18 cellular contexts compared by ENCODE assay signal in genomic region chr12:32828552-32828951, GRCh38.
"Had no signal": no experiment of that assay in that cellular context is flagged by ENCODE, and none has a peak within 500 bp of the region (broad histone marks: within the 10 kb centered on the region; RNA-seq: fewer than 3 reads in every experiment).

No MANE protein-coding gene starts in this region.

- H3K4me1 ChIP-seq: gastroesophageal sphincter, upper lobe of left lung had no signal

- H3K4me3 Mint-ChIP-seq: activated CD4-positive, alpha-beta memory T cell treated with anti-CD3 and anti-CD28 coated beads, Interleukin-2, amount 10 ng/mL, durations not matched to agents 7 days and 5 days; activated naive CD4-positive, alpha-beta T cell treated with anti-CD3 and anti-CD28 coated beads for 36 hours; activated T-cell treated with anti-CD3 and anti-CD28 coated beads, Interleukin-2, amount 50 U/mL, for 4 hours; nephron; stimulated activated naive CD8-positive, alpha-beta T cell treated with anti-CD3 and anti-CD28 coated beads, Interleukin-15, Interleukin-2, amounts not matched to agents 100 ng/mL and 50 ng/mL, for 24 hours; T-helper 2 cell treated with Interferon-gamma antibody and Interleukin-4, amounts not matched to agents 5 μg/mL and 100 μg/mL, for 36 hours had no signal

- H3K9me3 Mint-ChIP-seq: activated CD4-positive, alpha-beta memory T cell treated with anti-CD3 and anti-CD28 coated beads, Interleukin-2, amount 10 ng/mL, durations not matched to agents 7 days and 5 days; activated naive CD4-positive, alpha-beta T cell treated with anti-CD3 and anti-CD28 coated beads for 36 hours; activated T-cell treated with anti-CD3 and anti-CD28 coated beads, Interleukin-2, amount 50 U/mL, for 4 hours; nephron; stimulated activated naive CD8-positive, alpha-beta T cell treated with anti-CD3 and anti-CD28 coated beads, Interleukin-15, Interleukin-2, amounts not matched to agents 100 ng/mL and 50 ng/mL, for 24 hours; T-helper 2 cell treated with Interferon-gamma antibody and Interleukin-4, amounts not matched to agents 5 μg/mL and 100 μg/mL, for 36 hours had no signal

- H3K36me3 ChIP-seq: brain microvascular endothelial cell, gastroesophageal sphincter, upper lobe of left lung had no signal

- H3K27ac ChIP-seq: brain microvascular endothelial cell, coronary artery, gastroesophageal sphincter, SK-N-MC, skin epidermis, upper lobe of left lung had no signal

- H3K4me1 Mint-ChIP-seq: activated CD4-positive, alpha-beta memory T cell treated with anti-CD3 and anti-CD28 coated beads, Interleukin-2, amount 10 ng/mL, durations not matched to agents 7 days and 5 days had no signal

- H3K27ac Mint-ChIP-seq: activated CD4-positive, alpha-beta memory T cell treated with anti-CD3 and anti-CD28 coated beads, Interleukin-2, amount 10 ng/mL, durations not matched to agents 7 days and 5 days; activated naive CD4-positive, alpha-beta T cell treated with anti-CD3 and anti-CD28 coated beads for 36 hours; nephron; stimulated activated naive CD8-positive, alpha-beta T cell treated with anti-CD3 and anti-CD28 coated beads, Interleukin-15, Interleukin-2, amounts not matched to agents 100 ng/mL and 50 ng/mL, for 24 hours; T-helper 2 cell treated with Interferon-gamma antibody and Interleukin-4, amounts not matched to agents 5 μg/mL and 100 μg/mL, for 36 hours had no signal

- H3K27me3 Mint-ChIP-seq: activated CD4-positive, alpha-beta memory T cell treated with anti-CD3 and anti-CD28 coated beads, Interleukin-2, amount 10 ng/mL, durations not matched to agents 7 days and 5 days; stimulated activated naive CD8-positive, alpha-beta T cell treated with anti-CD3 and anti-CD28 coated beads, Interleukin-15, Interleukin-2, amounts not matched to agents 100 ng/mL and 50 ng/mL, for 24 hours had no signal

- H3K9me3 ChIP-seq: gastroesophageal sphincter, upper lobe of left lung had no signal

- H3K27me3 ChIP-seq: brain microvascular endothelial cell, upper lobe of left lung had no signal

- H3K4me3 ChIP-seq: coronary artery, gastroesophageal sphincter, SK-N-MC, skin epidermis, upper lobe of left lung had no signal

- DNase-seq: activated CD4-positive, alpha-beta memory T cell treated with anti-CD3 and anti-CD28 coated beads, Interleukin-2, amount 10 ng/mL, durations not matched to agents 7 days and 5 days; activated CD4-positive, alpha-beta T cell treated with anti-CD3 and anti-CD28 coated beads for 48 hours; activated CD4-positive, CD25-positive, alpha-beta regulatory T cell; activated naive CD4-positive, alpha-beta T cell treated with anti-CD3 and anti-CD28 coated beads for 36 hours; activated T-cell treated with anti-CD3 and anti-CD28 coated beads, Interleukin-2, amount 50 U/mL, for 4 hours; anterior cingulate cortex; brain microvascular endothelial cell; nucleus accumbens; stimulated activated CD4-positive, alpha-beta T cell treated with anti-CD3 and anti-CD28 coated beads, Interleukin-15, amount 100 ng/mL, for 24 hours; stimulated activated CD4-positive, alpha-beta T cell treated with anti-CD3 and anti-CD28 coated beads, Interleukin-2, amount 100 ng/mL, for 48 hours; upper lobe of left lung had no signal
